Comparison of ENCODE assay signal across 12 cellular contexts in genomic region chr14:103023881-103024473, GRCh38. TPM values are rescaled to one million over a fixed set of nuclear protein-coding genes. Genes with fewer than 3 reads are reported as not detected.
DNase-seq lines count a peak whose midpoint lies in the region; ATAC-seq and TF ChIP-seq lines count a peak whose summit lies in the region.
"Had no signal": no experiment of that assay in that cellular context is flagged by ENCODE, and none has a peak within 500 bp of the region (broad histone marks: within the 10 kb centered on the region; RNA-seq: fewer than 3 reads in every experiment).

No MANE protein-coding gene starts in this region.

- H3K4me1 ChIP-seq in foreskin keratinocyte (peaks cover 23% of the 10 kb centered on the region), ovary (ENCODE audit: insufficient read depth) (peaks cover 25% of the 10 kb centered on the region), OCI-LY7 (ENCODE audit: insufficient read depth, low read length, poor library complexity, severe bottlenecking) (no peaks in the 10 kb centered on the region)

- TF ChIP-seq EP300 in ovary (IDR thresholded peaks at IDR 0.05): no peak

- TF ChIP-seq CTCF in foreskin keratinocyte (conservative IDR thresholded peaks at IDR 0.05) (no peak), progenitor cell of endocrine pancreas (IDR thresholded peaks at IDR 0.05; ENCODE audit: unreplicated experiment) (no peak), ovary (IDR thresholded peaks at IDR 0.05) (no peak), OCI-LY7 (conservative IDR thresholded peaks at IDR 0.05; ENCODE audit: low read length) (no peak)

- peaks cover 12% of the 10 kb centered on the region for H3K36me3 Mint-ChIP-seq in progenitor cell of endocrine pancreas (ENCODE audit: insufficient read depth)
- no peaks in the 10 kb centered on the region for H3K36me3 Mint-ChIP-seq in activated T-cell treated with anti-CD3 and anti-CD28 coated beads, Interleukin-2, amount 50 U/mL, for 24 hours (ENCODE audit: low read depth)

- CTCF ChIA-PET in OCI-LY7 (lab: Charles Lee; ENCODE audit: unreplicated experiment): no interaction called here

- POLR2A ChIA-PET in OCI-LY7 (lab: Charles Lee): no interaction called here

- no peak overlapping the region for H3K4me3 Mint-ChIP-seq in progenitor cell of endocrine pancreas (ENCODE audit: low read depth)
- no peak overlapping the region for H3K4me3 Mint-ChIP-seq in activated T-cell treated with anti-CD3 and anti-CD28 coated beads, Interleukin-2, amount 50 U/mL, for 24 hours

- BruUV-seq in OCI-LY7 (replicated peaks; lab: Mats Ljungman, UMichigan): no TSS peak

- no peak for ATAC-seq in foreskin keratinocyte

- H3K27me3 ChIP-seq in foreskin keratinocyte: no peaks in the 10 kb centered on the region
- no peaks in the 10 kb centered on the region for H3K27me3 ChIP-seq in ovary

- no peaks in the 10 kb centered on the region for H4K20me1 ChIP-seq in OCI-LY7 (ENCODE audit: insufficient read depth, low read length)

- no peaks in the 10 kb centered on the region for H3K27me3 Mint-ChIP-seq in progenitor cell of endocrine pancreas
- H3K27me3 Mint-ChIP-seq in activated T-cell treated with anti-CD3 and anti-CD28 coated beads, Interleukin-2, amount 50 U/mL, for 24 hours: peaks cover 22% of the 10 kb centered on the region

- no peak overlapping the region for H3K4me2 ChIP-seq in OCI-LY7 (ENCODE audit: low read length)

- WGBS in ovary, 3 donors: 38 to 48% (median 41%) methylated on average over 15 of the region's 15 CpGs

- H3K4me3 ChIP-seq in ovary (no peak overlapping the region), OCI-LY7 (ENCODE audit: low read depth, low read length, poor library complexity, severe bottlenecking) (no peak overlapping the region)

- H2AFZ ChIP-seq in OCI-LY7 (ENCODE audit: low read length): no peak overlapping the region

- H3K9me3 ChIP-seq in ovary (no peaks in the 10 kb centered on the region), OCI-LY7 (ENCODE audit: low read length) (no peaks in the 10 kb centered on the region)

- H3K27ac Mint-ChIP-seq in progenitor cell of endocrine pancreas: peak overlapping the region; percentile 36
- H3K27ac Mint-ChIP-seq in activated T-cell treated with anti-CD3 and anti-CD28 coated beads, Interleukin-2, amount 50 U/mL, for 24 hours: no peak overlapping the region

- H3K27ac ChIP-seq in foreskin keratinocyte (peak overlapping the region; percentile 62), ovary (no peak overlapping the region), OCI-LY7 (ENCODE audit: low read depth, low read length, poor library complexity, severe bottlenecking) (no peak overlapping the region)

- no peak for TF ChIP-seq POLR2A in ovary (IDR thresholded peaks at IDR 0.05)

- H3K4me1 Mint-ChIP-seq in progenitor cell of endocrine pancreas (ENCODE audit: low read depth): peaks cover 8% of the 10 kb centered on the region
- no peaks in the 10 kb centered on the region for H3K4me1 Mint-ChIP-seq in activated T-cell treated with anti-CD3 and anti-CD28 coated beads, Interleukin-2, amount 50 U/mL, for 24 hours (ENCODE audit: low read depth)

- H3K36me3 ChIP-seq in ovary (no peaks in the 10 kb centered on the region), OCI-LY7 (ENCODE audit: insufficient read depth, low read length) (no peaks in the 10 kb centered on the region)

- no peaks in the 10 kb centered on the region for H3K79me2 ChIP-seq in OCI-LY7 (ENCODE audit: insufficient read depth, low read depth, low read length)

- DNase-seq in EH (ENCODE audit: low read depth) (peak; percentile 86), SW 1271 (lab: John Stamatoyannopoulos, UW) (peak; percentile 66 to 72), foreskin keratinocyte (no peak), progenitor cell of endocrine pancreas (ENCODE audit: low spot score, unreplicated experiment) (no peak), ovary (no peak), OCI-LY7 (ENCODE audit: low spot score) (no peak)
- no peak for DNase-seq in activated T-cell treated with anti-CD3 and anti-CD28 coated beads, Interleukin-2, amount 50 U/mL, for 24 hours
- no peak for DNase-seq in activated CD4-positive, alpha-beta T cell treated with anti-CD3 and anti-CD28 coated beads, Interleukin-2, amount 50 U/mL, for 4 hours
- DNase-seq: activated T-cell treated with anti-CD3 and anti-CD28 coated beads, Interleukin-2, amount 50 U/mL, for 1 hour; erythroblast; occipital lobe; stimulated activated naive CD4-positive, alpha-beta T cell had no signal

- intact Hi-C loops in ovary (cut with DNase I) (no loop called here), OCI-LY7 (cut with micrococcal nuclease; ENCODE audit: unreplicated experiment) (no loop called here)

- no peaks in the 10 kb centered on the region for H3K9me2 ChIP-seq in OCI-LY7 (ENCODE audit: insufficient read depth, low read length)

- peaks cover 5% of the 10 kb centered on the region for H3K9me3 Mint-ChIP-seq in progenitor cell of endocrine pancreas (ENCODE audit: low read depth)
- no peaks in the 10 kb centered on the region for H3K9me3 Mint-ChIP-seq in activated T-cell treated with anti-CD3 and anti-CD28 coated beads, Interleukin-2, amount 50 U/mL, for 24 hours

RNA-seq across cellular contexts. Expression of gene CDC42BPB, which starts 33.4 kb away (rescaled TPM):
- 52.9 and 59.7 TPM in 2 replicates for total RNA-seq in foreskin keratinocyte
- 15.9 and 16.8 TPM in 2 replicates for polyA plus RNA-seq in foreskin keratinocyte
- 104 and 105 TPM in 2 replicates for total RNA-seq in progenitor cell of endocrine pancreas
- total RNA-seq in ovary: 100 to 1,000 TPM in 2 of 7 donors, 10 to 100 TPM in 5; 55.7 to 103 (median 82.5) TPM
- 10 to 100 TPM; 50.0 to 54.1 TPM for polyA plus RNA-seq in ovary
- 0.03 TPM in 1 of 2 replicates, not detected in the other for total RNA-seq in OCI-LY7 (2014; rRNA removed; shearing (Covaris generic))
- 0.20 and 0.46 TPM in 2 replicates for total RNA-seq in OCI-LY7 (2022)

Comparison
In these comparisons a context has a peak if more than half of its experiments do, and no peak if none do; other contexts are left out.
1. DNase-seq: peak in EH (single experiment) and SW 1271 (2 of 2); none in foreskin keratinocyte (0 of 2), progenitor cell of endocrine pancreas (single experiment), ovary (0 of 5), activated T-cell treated with anti-CD3 and anti-CD28 coated beads, Interleukin-2, amount 50 U/mL, for 24 hours (single experiment), OCI-LY7 (single experiment) and activated CD4-positive, alpha-beta T cell treated with anti-CD3 and anti-CD28 coated beads, Interleukin-2, amount 50 U/mL, for 4 hours (0 of 2).
2. RNA of gene CDC42BPB, which starts 33.4 kb away (total RNA-seq): 104 to 105 TPM in progenitor cell of endocrine pancreas, 55.7 to 103 TPM in ovary and 52.9 to 59.7 TPM in foreskin keratinocyte; 0.03 to 0.46 TPM in OCI-LY7; every median in the first group is over 10 times any median in the second.